9 cellular contexts compared by ENCODE assay signal in genomic region chr10:27743736-27744477, GRCh38. TPM values are rescaled to one million over a fixed set of nuclear protein-coding genes. Genes with fewer than 3 reads are reported as not detected.
DNase-seq lines count a peak whose midpoint lies in the region; TF ChIP-seq lines count a peak whose summit lies in the region.
"Had no signal": no experiment of that assay in that cellular context is flagged by ENCODE, and none has a peak within 500 bp of the region (broad histone marks: within the 10 kb centered on the region; RNA-seq: fewer than 3 reads in every experiment).

No MANE protein-coding gene starts in this region.

- peaks cover 42% of the 10 kb centered on the region for H3K4me1 ChIP-seq in CD8-positive, alpha-beta memory T cell (ENCODE audit: insufficient read depth, low read length)
- H3K4me1 ChIP-seq in esophagus muscularis mucosa, result peaks cover 39 to 70% (median 58%) of the 10 kb centered on the region in 4 donors
- H3K4me1 ChIP-seq in neural progenitor cell, result peaks cover 30% of the 10 kb centered on the region

- H3K4me3 Mint-ChIP-seq in CD8-positive, alpha-beta memory T cell, result peak overlapping the region; percentile 85 to 93 (median 88)
- peak overlapping the region; percentile 87 for H3K4me3 Mint-ChIP-seq in neural progenitor cell

- peaks cover 24 to 52% (median 30%) of the 10 kb centered on the region in 3 donors for H3K4me1 Mint-ChIP-seq in CD8-positive, alpha-beta memory T cell
- H3K4me1 Mint-ChIP-seq in neural progenitor cell, result peaks cover 26% of the 10 kb centered on the region

- H3K4me2 ChIP-seq in neural progenitor cell, result peak overlapping the region; percentile 90

- peaks cover 64% of the 10 kb centered on the region for H3K27me3 ChIP-seq in CD8-positive, alpha-beta memory T cell (ENCODE audit: insufficient read depth, low read length, poor library complexity, severe bottlenecking)
- H3K27me3 ChIP-seq in esophagus muscularis mucosa (peaks cover 3 to 68% (median 10%) of the 10 kb centered on the region in 4 donors), neural progenitor cell (peaks cover 100% of the 10 kb centered on the region)

- H4K20me1 ChIP-seq in neural progenitor cell (ENCODE audit: low read depth), result peaks cover 57% of the 10 kb centered on the region

- H3K36me3 Mint-ChIP-seq in CD8-positive, alpha-beta memory T cell, result no peaks in the 10 kb centered on the region
- no peaks in the 10 kb centered on the region for H3K36me3 Mint-ChIP-seq in neural progenitor cell

- POLR2A ChIA-PET in CD8-positive, alpha-beta memory T cell (lab: Charles Lee), result interaction anchor here (0.5 kb wide), 1 partner anchor 434 kb away, joined by 3 read pairs; no protein-coding TSS in a partner anchor

- 4% methylated on average over 38 of the region's 43 CpGs for WGBS in esophagus muscularis mucosa

- H3K79me2 ChIP-seq in neural progenitor cell (ENCODE audit: low read depth), result no peaks in the 10 kb centered on the region

- no peaks in the 10 kb centered on the region for H3K9me3 Mint-ChIP-seq in CD8-positive, alpha-beta memory T cell
- H3K9me3 Mint-ChIP-seq in neural progenitor cell, result peaks cover 2% of the 10 kb centered on the region

- peaks cover 16% of the 10 kb centered on the region for H3F3A ChIP-seq in neural progenitor cell (ENCODE audit: low read depth)

- no peak for TF ChIP-seq EP300 in esophagus muscularis mucosa (IDR thresholded peaks at IDR 0.05)

- peak in 1 of 5 donors; percentile 21 for DNase-seq in CD8-positive, alpha-beta memory T cell
- DNase-seq in SW480 (ENCODE audit: low spot score) (peak; percentile 21), esophagus muscularis mucosa (ENCODE audit: extremely low spot score) (no peak), neural progenitor cell (ENCODE audit: low spot score) (peak; percentile 12), NCI-H1694 treated with DMSO at 0.1 percent for 48 hours (lab: John Stamatoyannopoulos, UW) (no peak), activated gamma-delta T cell (lab: John Stamatoyannopoulos, UW) (no peak), T-helper 9 cell (no peak), cortex of kidney (lab: John Stamatoyannopoulos, UW) (no peak)

- peaks cover 45 to 65% of the 10 kb centered on the region in 2 donors for H3K27me3 Mint-ChIP-seq in CD8-positive, alpha-beta memory T cell
- H3K27me3 Mint-ChIP-seq in neural progenitor cell (ENCODE audit: insufficient read depth, low read depth), result peaks cover 59% of the 10 kb centered on the region

- CTCF ChIA-PET in CD8-positive, alpha-beta memory T cell (lab: Charles Lee), result interaction anchor here (0.9 to 3.6 kb wide), 2 partner anchors 435 to 649 kb away, joined by 3 to 23 read pairs; no protein-coding TSS in a partner anchor

- peak overlapping the region; percentile 69 for H2AFZ ChIP-seq in neural progenitor cell (replicated peaks)

- H3K4me3 ChIP-seq in CD8-positive, alpha-beta memory T cell (ENCODE audit: low read length), result peak overlapping the region; percentile 69
- peak overlapping the region; percentile 62 to 90 (median 71) for H3K4me3 ChIP-seq in esophagus muscularis mucosa
- H3K4me3 ChIP-seq in neural progenitor cell, result peak overlapping the region; percentile 79

- H3K27ac Mint-ChIP-seq in CD8-positive, alpha-beta memory T cell, result peak overlapping the region in 4 of 8 donors; percentile 7 to 73 (median 66)
- H3K27ac Mint-ChIP-seq in neural progenitor cell, result no peak overlapping the region

- TF ChIP-seq CTCF in esophagus muscularis mucosa (IDR thresholded peaks at IDR 0.05) (no peak), neural progenitor cell (IDR thresholded peaks at IDR 0.05) (no peak)

- H3K9me3 ChIP-seq in CD8-positive, alpha-beta memory T cell (ENCODE audit: low read length), result no peaks in the 10 kb centered on the region
- no peaks in the 10 kb centered on the region for H3K9me3 ChIP-seq in esophagus muscularis mucosa
- no peaks in the 10 kb centered on the region for H3K9me3 ChIP-seq in neural progenitor cell (ENCODE audit: low read depth)

- no peak for TF ChIP-seq POLR2A in esophagus muscularis mucosa (IDR thresholded peaks at IDR 0.05; ENCODE audit: low read depth)

- H3K27ac ChIP-seq in CD8-positive, alpha-beta memory T cell (ENCODE audit: low read depth, low read length), result no peak overlapping the region
- H3K27ac ChIP-seq in esophagus muscularis mucosa (replicated peaks in 1 of 4) (peak overlapping the region; percentile 91 to 99 (median 94)), neural progenitor cell (no peak overlapping the region)

- H3K36me3 ChIP-seq in CD8-positive, alpha-beta memory T cell (ENCODE audit: insufficient read depth, low read length), result no peaks in the 10 kb centered on the region
- H3K36me3 ChIP-seq in esophagus muscularis mucosa, result peaks cover 0 to 7% (median 0%) of the 10 kb centered on the region in 4 donors
- H3K36me3 ChIP-seq in neural progenitor cell, result no peaks in the 10 kb centered on the region

- intact Hi-C loops in esophagus muscularis mucosa (cut with DNase I), result loop anchor here (2.0 to 10.0 kb wide), 3 partner anchors 51 to 651 kb away; no protein-coding TSS in a partner anchor

- H3K9ac ChIP-seq in neural progenitor cell, result no peak overlapping the region

RNA-seq across cellular contexts. Expression of gene MKX, which starts 1.7 kb away (rescaled TPM):
- total RNA-seq in CD8-positive, alpha-beta memory T cell, result under 1 TPM; 0.20 to 0.29 TPM
- polyA plus RNA-seq in CD8-positive, alpha-beta memory T cell, result not detected
- total RNA-seq in esophagus muscularis mucosa, result 10 to 100 TPM; 19.2 to 35.5 (median 23.7) TPM
- 0.22 TPM in 1 of 2 replicates, not detected in the other for total RNA-seq in neural progenitor cell (ENCODE audit: low replicate concordance)
- total RNA-seq: dermis microvascular lymphatic vessel endothelial cell had no signal

Comparison
In these comparisons a context has a peak if more than half of its experiments do, and no peak if none do; other contexts are left out.
1. DNase-seq: peak in SW480 (single experiment) and neural progenitor cell (single experiment); none in esophagus muscularis mucosa (single experiment), NCI-H1694 treated with DMSO at 0.1 percent for 48 hours (single experiment), activated gamma-delta T cell (single experiment), T-helper 9 cell (single experiment) and cortex of kidney (single experiment).
2. H3K27ac ChIP-seq: peak in esophagus muscularis mucosa (4 of 4); none in CD8-positive, alpha-beta memory T cell (single experiment) and neural progenitor cell (single experiment).
3. RNA of gene MKX, which starts 1.7 kb away (total RNA-seq): 19.2 to 35.5 TPM in esophagus muscularis mucosa; 0.20 to 0.29 TPM in CD8-positive, alpha-beta memory T cell and 0.22 TPM in neural progenitor cell; every median in the first group is over 10 times any median in the second.
4. Peak in every context shown above with its lines, with median percentiles within 50 percentile points of each other: H3K4me3 ChIP-seq.